In the genomic region with DNA sequence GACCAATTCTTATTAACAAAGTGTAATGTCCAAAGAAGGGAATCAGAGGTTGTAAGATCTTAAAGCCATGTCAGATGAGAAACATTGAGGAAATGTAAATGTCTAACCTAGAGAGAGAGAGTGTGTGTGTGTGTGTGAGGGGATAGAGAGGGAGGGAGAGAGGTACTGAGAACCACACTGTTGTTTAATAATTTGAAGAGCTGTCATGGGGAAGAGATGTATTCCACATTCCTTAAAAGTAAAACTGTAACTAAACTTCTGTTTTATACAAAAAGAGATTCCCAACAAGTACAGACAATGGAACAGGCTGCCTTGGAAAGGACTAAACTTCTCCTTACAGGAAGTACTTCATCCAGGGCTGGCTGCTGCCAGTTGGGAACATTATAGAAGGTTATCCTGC, we compare ENCODE assay signal across 25 cellular contexts.
"Had no signal": no experiment of that assay in that cellular context is flagged by ENCODE, and none has a peak within 500 bp of the region (broad histone marks: within the 10 kb centered on the region; RNA-seq: fewer than 3 reads in every experiment).

No MANE protein-coding gene starts in this region.

- H3K27me3 Mint-ChIP-seq: stimulated activated naive CD8-positive, alpha-beta T cell treated with anti-CD3 and anti-CD28 coated beads, Interleukin-15, amount 100 ng/mL, for 72 hours had no signal

- H3K27me3 ChIP-seq: colonic mucosa, gastrocnemius medialis, neural progenitor cell, ovary, right lobe of liver, spleen, transverse colon had no signal

- H3K4me1 Mint-ChIP-seq: naive thymus-derived CD4-positive, alpha-beta T cell had no signal

- H3K36me3 Mint-ChIP-seq: stimulated activated memory B cell treated with anti-CD40 and anti-IgM and Interleukin-4, amounts not matched to agents 10 μg/mL and 1 μg/mL and 100 μg/mL, for 72 hours had no signal

- H3K4me3 ChIP-seq: colonic mucosa, gastrocnemius medialis, left ventricle myocardium inferior, lower lobe of right lung, neural progenitor cell, ovary, right lobe of liver, spleen, thoracic aorta, transverse colon had no signal

- H3K4me1 ChIP-seq: colonic mucosa, left ventricle myocardium inferior, lower lobe of right lung, right lobe of liver, spleen had no signal

- H3K27ac ChIP-seq: colonic mucosa, gastrocnemius medialis, left ventricle myocardium inferior, lower lobe of right lung, neural progenitor cell, ovary, right lobe of liver, spleen, thoracic aorta, transverse colon had no signal

- DNase-seq: caudate nucleus; colonic mucosa; dermis blood vessel endothelial cell; erythroblast; gastrocnemius medialis; glutamatergic neuron; islet precursor cell; left cardiac atrium; left ventricle myocardium inferior; lower lobe of right lung; mesendoderm; naive thymus-derived CD4-positive, alpha-beta T cell; nucleus accumbens; ovary; retina; right lobe of liver; spleen; stimulated activated CD4-positive, alpha-beta T cell treated with anti-CD3 and anti-CD28 coated beads, Interleukin-15, amount 100 ng/mL, for 24 hours; stimulated activated CD4-positive, alpha-beta T cell treated with anti-CD3 and anti-CD28 coated beads, Interleukin-1b, Interleukin-23, amount 100 ng/mL, for 48 hours; stimulated activated CD4-positive, alpha-beta T cell treated with anti-CD3 and anti-CD28 coated beads, Interleukin-4, amount 100 ng/mL, for 24 hours; stimulated activated naive CD8-positive, alpha-beta T cell treated with anti-CD3 and anti-CD28 coated beads, Interleukin-15, amount 100 ng/mL, for 72 hours; transverse colon had no signal

- ATAC-seq: gastrocnemius medialis; left cardiac atrium; lower lobe of right lung; naive thymus-derived CD4-positive, alpha-beta T cell; right lobe of liver; stimulated activated memory B cell treated with anti-CD40 and anti-IgM and Interleukin-4, amounts not matched to agents 10 μg/mL and 1 μg/mL and 100 μg/mL, for 72 hours; stimulated activated naive CD8-positive, alpha-beta T cell treated with anti-CD3 and anti-CD28 coated beads, Interleukin-15, amount 100 ng/mL, for 72 hours had no signal

- H3K27ac Mint-ChIP-seq: naive thymus-derived CD4-positive, alpha-beta T cell; stimulated activated memory B cell treated with anti-CD40 and anti-IgM and Interleukin-4, amounts not matched to agents 10 μg/mL and 1 μg/mL and 100 μg/mL, for 72 hours had no signal

- H3K9me3 ChIP-seq: colonic mucosa, gastrocnemius medialis, lower lobe of right lung, ovary, right lobe of liver, spleen, thoracic aorta, transverse colon had no signal

- H3K4me3 Mint-ChIP-seq: naive thymus-derived CD4-positive, alpha-beta T cell; neural progenitor cell; stimulated activated memory B cell treated with anti-CD40 and anti-IgM and Interleukin-4, amounts not matched to agents 10 μg/mL and 1 μg/mL and 100 μg/mL, for 72 hours; stimulated activated naive CD8-positive, alpha-beta T cell treated with anti-CD3 and anti-CD28 coated beads, Interleukin-15, amount 100 ng/mL, for 72 hours had no signal

- H3K36me3 ChIP-seq: colonic mucosa, gastrocnemius medialis, left ventricle myocardium inferior, lower lobe of right lung, ovary, right lobe of liver, spleen, thoracic aorta, transverse colon had no signal

- H3K9me3 Mint-ChIP-seq: stimulated activated memory B cell treated with anti-CD40 and anti-IgM and Interleukin-4, amounts not matched to agents 10 μg/mL and 1 μg/mL and 100 μg/mL, for 72 hours; stimulated activated naive CD8-positive, alpha-beta T cell treated with anti-CD3 and anti-CD28 coated beads, Interleukin-15, amount 100 ng/mL, for 72 hours had no signal
